16 cellular contexts compared by ENCODE assay signal in genomic region chr16:85627102-85627834, GRCh38. TPM values are rescaled to one million over a fixed set of nuclear protein-coding genes. Genes with fewer than 3 reads are reported as not detected.
DNase-seq lines count a peak whose midpoint lies in the region; ATAC-seq and TF ChIP-seq lines count a peak whose summit lies in the region.
"Had no signal": no experiment of that assay in that cellular context is flagged by ENCODE, and none has a peak within 500 bp of the region (broad histone marks: within the 10 kb centered on the region; RNA-seq: fewer than 3 reads in every experiment).

No MANE protein-coding gene starts in this region.

- H3K9me3 Mint-ChIP-seq in natural killer cell, result no peaks in the 10 kb centered on the region
- peaks cover 3% of the 10 kb centered on the region for H3K9me3 Mint-ChIP-seq in natural killer cell treated with Interleukin-12 subunit alpha and Interleukin-12 subunit beta and Interleukin-15 and Interleukin-18, amount 100 ng/mL, for 72 hours
- H3K9me3 Mint-ChIP-seq in activated naive CD8-positive, alpha-beta T cell treated with anti-CD3 and anti-CD28 coated beads, Interleukin-2, amount 50 U/mL, for 24 hours, result peaks cover 4% of the 10 kb centered on the region
- H3K9me3 Mint-ChIP-seq in stimulated activated effector memory CD8-positive, alpha-beta T cell treated with anti-CD3 and anti-CD28 coated beads, Interleukin-12 subunit alpha, Interleukin-12 subunit beta, amount 100 ng/mL, for 72 hours, result no peaks in the 10 kb centered on the region

- H3K4me3 Mint-ChIP-seq in natural killer cell, result peak overlapping the region; percentile 60
- H3K4me3 Mint-ChIP-seq in natural killer cell treated with Interleukin-12 subunit alpha and Interleukin-12 subunit beta and Interleukin-15 and Interleukin-18, amount 100 ng/mL, for 72 hours, result no peak overlapping the region
- no peak overlapping the region for H3K4me3 Mint-ChIP-seq in activated naive CD8-positive, alpha-beta T cell treated with anti-CD3 and anti-CD28 coated beads, Interleukin-2, amount 50 U/mL, for 24 hours
- no peak overlapping the region for H3K4me3 Mint-ChIP-seq in stimulated activated effector memory CD8-positive, alpha-beta T cell treated with anti-CD3 and anti-CD28 coated beads, Interleukin-12 subunit alpha, Interleukin-12 subunit beta, amount 100 ng/mL, for 72 hours

- H3K36me3 Mint-ChIP-seq in natural killer cell, result no peaks in the 10 kb centered on the region
- H3K36me3 Mint-ChIP-seq in natural killer cell treated with Interleukin-12 subunit alpha and Interleukin-12 subunit beta and Interleukin-15 and Interleukin-18, amount 100 ng/mL, for 72 hours, result no peaks in the 10 kb centered on the region
- H3K36me3 Mint-ChIP-seq in activated naive CD8-positive, alpha-beta T cell treated with anti-CD3 and anti-CD28 coated beads, Interleukin-2, amount 50 U/mL, for 24 hours (ENCODE audit: low read depth), result peaks cover 9% of the 10 kb centered on the region
- H3K36me3 Mint-ChIP-seq in stimulated activated effector memory CD8-positive, alpha-beta T cell treated with anti-CD3 and anti-CD28 coated beads, Interleukin-12 subunit alpha, Interleukin-12 subunit beta, amount 100 ng/mL, for 72 hours, result no peaks in the 10 kb centered on the region

- H3K27me3 Mint-ChIP-seq in natural killer cell (ENCODE audit: low read depth in 2 of 2), result no peaks in the 10 kb centered on the region
- H3K27me3 Mint-ChIP-seq in natural killer cell treated with Interleukin-12 subunit alpha and Interleukin-12 subunit beta and Interleukin-15 and Interleukin-18, amount 100 ng/mL, for 72 hours, result no peaks in the 10 kb centered on the region
- H3K27me3 Mint-ChIP-seq in activated naive CD8-positive, alpha-beta T cell treated with anti-CD3 and anti-CD28 coated beads, Interleukin-2, amount 50 U/mL, for 24 hours, result no peaks in the 10 kb centered on the region

- ATAC-seq in natural killer cell (peak in 2 of 3 donors; percentile 45 to 56), GM21529 (IDR thresholded peaks at IDR 0.05; ENCODE audit: unreplicated experiment) (no peak), GM18858 (IDR thresholded peaks at IDR 0.05; ENCODE audit: unreplicated experiment) (no peak)
- ATAC-seq in natural killer cell treated with Interleukin-12 subunit alpha and Interleukin-12 subunit beta and Interleukin-15 and Interleukin-18, amount 100 ng/mL, for 72 hours, result no peak
- ATAC-seq in activated naive CD8-positive, alpha-beta T cell treated with anti-CD3 and anti-CD28 coated beads, Interleukin-2, amount 50 U/mL, for 24 hours, result no peak
- peak; percentile 29 for ATAC-seq in stimulated activated effector memory CD8-positive, alpha-beta T cell treated with anti-CD3 and anti-CD28 coated beads, Interleukin-12 subunit alpha, Interleukin-12 subunit beta, amount 100 ng/mL, for 72 hours
- ATAC-seq: left lobe of liver had no signal

- intact Hi-C loops in natural killer cell (cut with micrococcal nuclease), result no loop called here

- H3K27ac Mint-ChIP-seq in natural killer cell, result peak overlapping the region; percentile 60 to 88
- H3K27ac Mint-ChIP-seq in natural killer cell treated with Interleukin-12 subunit alpha and Interleukin-12 subunit beta and Interleukin-15 and Interleukin-18, amount 100 ng/mL, for 72 hours, result no peak overlapping the region
- peak overlapping the region; percentile 18 for H3K27ac Mint-ChIP-seq in activated naive CD8-positive, alpha-beta T cell treated with anti-CD3 and anti-CD28 coated beads, Interleukin-2, amount 50 U/mL, for 24 hours
- peak overlapping the region; percentile 37 for H3K27ac Mint-ChIP-seq in stimulated activated effector memory CD8-positive, alpha-beta T cell treated with anti-CD3 and anti-CD28 coated beads, Interleukin-12 subunit alpha, Interleukin-12 subunit beta, amount 100 ng/mL, for 72 hours
- H3K27ac Mint-ChIP-seq: activated T-helper 2 cell treated with anti-CD3 and anti-CD28 coated beads, Interferon-gamma antibody, Interleukin-2, Interleukin-4, amounts not matched to agents 10 μg/mL and 5 μg/mL and 100 μg/mL, durations not matched to agents 14 hours and 24 hours and 36 hours had no signal

- no peak for DNase-seq in natural killer cell
- DNase-seq in natural killer cell treated with Interleukin-12 subunit alpha and Interleukin-12 subunit beta and Interleukin-15 and Interleukin-18, amount 100 ng/mL, for 72 hours (ENCODE audit: low spot score), result no peak
- DNase-seq in activated naive CD8-positive, alpha-beta T cell treated with anti-CD3 and anti-CD28 coated beads, Interleukin-2, amount 50 U/mL, for 24 hours, result no peak
- peak; percentile 41 for DNase-seq in left kidney (ENCODE audit: low read depth, low spot score)
- DNase-seq in stimulated activated effector memory CD8-positive, alpha-beta T cell treated with anti-CD3 and anti-CD28 coated beads, Interleukin-12 subunit alpha, Interleukin-12 subunit beta, amount 100 ng/mL, for 72 hours (ENCODE audit: low spot score in 2 of 2), result no peak
- DNase-seq in GM03348 (ENCODE audit: low spot score), result no peak
- DNase-seq: Calu3; KG1; MV-4-11; NCI-H774; small intestine; stimulated activated CD4-positive, alpha-beta T cell treated with anti-CD3 and anti-CD28 coated beads, Interleukin-4, amount 100 ng/mL, for 24 hours had no signal

- peaks cover 61 to 85% of the 10 kb centered on the region in 2 donors for H3K4me1 Mint-ChIP-seq in natural killer cell
- H3K4me1 Mint-ChIP-seq in natural killer cell treated with Interleukin-12 subunit alpha and Interleukin-12 subunit beta and Interleukin-15 and Interleukin-18, amount 100 ng/mL, for 72 hours (ENCODE audit: low read depth in 2 of 2), result peaks cover 24 to 43% of the 10 kb centered on the region in 2 donors
- peaks cover 27% of the 10 kb centered on the region for H3K4me1 Mint-ChIP-seq in activated naive CD8-positive, alpha-beta T cell treated with anti-CD3 and anti-CD28 coated beads, Interleukin-2, amount 50 U/mL, for 24 hours
- peaks cover 67% of the 10 kb centered on the region for H3K4me1 Mint-ChIP-seq in stimulated activated effector memory CD8-positive, alpha-beta T cell treated with anti-CD3 and anti-CD28 coated beads, Interleukin-12 subunit alpha, Interleukin-12 subunit beta, amount 100 ng/mL, for 72 hours

- TF ChIP-seq CTCF in natural killer cell (IDR thresholded peaks at IDR 0.05), result no peak

RNA-seq across cellular contexts. Expression of gene GSE1, which starts 14.1 kb away (rescaled TPM):
- 100 to 1,000 TPM; 232 to 277 (median 233) TPM for total RNA-seq in natural killer cell
- total RNA-seq in natural killer cell treated with Interleukin-12 subunit alpha and Interleukin-12 subunit beta and Interleukin-15 and Interleukin-18, amount 100 ng/mL, for 72 hours, result 100 to 1,000 TPM in 1 of 2 donors, 10 to 100 TPM in 1; 84.9 to 146 TPM

Comparison
In these comparisons a context has a peak if more than half of its experiments do, and no peak if none do; other contexts are left out.
1. ATAC-seq: peak in natural killer cell (2 of 3) and stimulated activated effector memory CD8-positive, alpha-beta T cell treated with anti-CD3 and anti-CD28 coated beads, Interleukin-12 subunit alpha, Interleukin-12 subunit beta, amount 100 ng/mL, for 72 hours (single experiment); none in natural killer cell treated with Interleukin-12 subunit alpha and Interleukin-12 subunit beta and Interleukin-15 and Interleukin-18, amount 100 ng/mL, for 72 hours (0 of 2), activated naive CD8-positive, alpha-beta T cell treated with anti-CD3 and anti-CD28 coated beads, Interleukin-2, amount 50 U/mL, for 24 hours (single experiment), GM21529 (single experiment) and GM18858 (single experiment).
2. H3K27ac Mint-ChIP-seq: peak in natural killer cell (2 of 2), activated naive CD8-positive, alpha-beta T cell treated with anti-CD3 and anti-CD28 coated beads, Interleukin-2, amount 50 U/mL, for 24 hours (single experiment) and stimulated activated effector memory CD8-positive, alpha-beta T cell treated with anti-CD3 and anti-CD28 coated beads, Interleukin-12 subunit alpha, Interleukin-12 subunit beta, amount 100 ng/mL, for 72 hours (single experiment); none in natural killer cell treated with Interleukin-12 subunit alpha and Interleukin-12 subunit beta and Interleukin-15 and Interleukin-18, amount 100 ng/mL, for 72 hours (0 of 2).